1 cellular context compared by ENCODE assay signal in the genomic region with DNA sequence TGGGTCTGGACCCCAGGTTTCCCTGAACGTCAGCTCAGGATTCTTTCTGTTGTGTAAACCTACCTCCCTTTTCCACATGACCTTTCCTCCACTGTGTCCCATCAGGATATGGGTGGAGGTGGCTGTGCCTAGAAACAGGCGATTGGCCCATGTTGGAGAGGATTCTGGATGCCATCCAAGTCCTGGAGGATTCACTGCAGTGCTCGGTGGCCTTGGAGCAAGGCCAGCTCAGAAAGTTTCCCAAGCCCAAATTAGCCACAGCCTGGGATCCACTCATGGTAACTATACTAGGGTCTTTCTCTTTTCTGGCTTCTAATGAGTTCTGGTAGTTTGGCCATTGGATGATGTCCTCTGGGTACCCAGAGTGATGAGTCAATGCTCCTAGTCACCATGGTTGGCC.
TF ChIP-seq lines count a peak whose summit lies in the region.

No MANE protein-coding gene starts in this region.

TF ChIP-seq in IMR-90, 13 proteins besides CTCF, POLR2A, EP300 and RAD21 (continued from another document):
- TF ChIP-seq MAFK (IDR thresholded peaks at IDR 0.05; ENCODE audit: low read depth, low read length) (no peak), USF2 (IDR thresholded peaks at IDR 0.05; ENCODE audit: low read depth, low read length) (no peak), SMC3 (IDR thresholded peaks at IDR 0.05; ENCODE audit: low read depth, low read length) (no peak), MAZ (IDR thresholded peaks at IDR 0.05; ENCODE audit: borderline replicate concordance, low read depth, low read length) (no peak), FOS (IDR thresholded peaks at IDR 0.05; ENCODE audit: low read depth, low read length) (no peak), BHLHE40 (IDR thresholded peaks at IDR 0.05; ENCODE audit: low read depth, low read length) (no peak), NFE2L2 (IDR thresholded peaks at IDR 0.05; ENCODE audit: low read depth, low read length) (no peak)
